Comparison of ENCODE assay signal across 8 cellular contexts in the genomic region with DNA sequence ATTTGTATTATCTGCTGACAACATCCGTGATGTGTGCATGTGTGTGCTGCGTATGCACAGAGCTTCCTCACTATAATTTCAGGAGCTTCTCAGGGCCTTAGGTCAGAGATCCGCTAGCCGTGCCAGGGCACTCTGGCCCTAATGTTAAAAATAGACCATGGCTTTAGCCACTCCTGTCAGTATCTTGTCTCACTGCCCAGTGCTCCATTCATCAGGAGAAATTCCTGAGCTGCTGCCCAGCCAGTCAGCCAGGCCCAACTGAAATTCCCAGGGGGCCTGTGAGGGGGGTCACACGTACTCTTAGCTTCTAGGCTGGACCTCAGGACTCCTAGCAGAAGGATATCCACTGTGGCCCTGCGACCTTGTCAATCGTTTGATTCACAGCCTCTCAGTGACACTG.
A peak's percentile ranks its signal among the peaks of the same experiment; 100 is the strongest.
DNase-seq lines count a peak whose midpoint lies in the region; ATAC-seq and TF ChIP-seq lines count a peak whose summit lies in the region.

No MANE protein-coding gene starts in this region.

- no peaks in the 10 kb centered on the region for H3K36me3 ChIP-seq in esophagus muscularis mucosa
- H3K36me3 ChIP-seq in naive thymus-derived CD4-positive, alpha-beta T cell (ENCODE audit: control insufficient read depth in 2 of 3, insufficient read depth in 3 of 3, low read length in 3 of 3) = no peaks in the 10 kb centered on the region

- no peak for ATAC-seq in natural killer cell
- no peak for ATAC-seq in CD4-positive, alpha-beta T cell (ENCODE audit: poor library complexity)
- no peak for ATAC-seq in naive thymus-derived CD4-positive, alpha-beta T cell

- H3K4me1 ChIP-seq in esophagus muscularis mucosa = peaks cover 42 to 68% (median 65%) of the 10 kb centered on the region in 4 donors
- peaks cover 10 to 13% of the 10 kb centered on the region in 2 donors for H3K4me1 ChIP-seq in naive thymus-derived CD4-positive, alpha-beta T cell (ENCODE audit: control insufficient read depth in 2 of 2, insufficient read depth in 2 of 2, low read length in 2 of 2)

- peak; percentile 36 for DNase-seq in activated effector memory CD4-positive, alpha-beta T cell treated with anti-CD3 and anti-CD28 coated beads, Interleukin-2, amount 50 U/mL, for 16 hours
- no peak for DNase-seq in activated effector memory CD4-positive, alpha-beta T cell treated with Interleukin-2 at 50 U/mL for 16 hours
- DNase-seq in esophagus muscularis mucosa (ENCODE audit: extremely low spot score) = no peak
- DNase-seq in natural killer cell = no peak
- DNase-seq in ureter (ENCODE audit: low spot score) = peak; percentile 77
- DNase-seq in NCI-H2029 treated with DMSO at 0.1 percent for 48 hours (lab: John Stamatoyannopoulos, UW) = no peak
- DNase-seq in CD4-positive, alpha-beta T cell = no peak
- DNase-seq in naive thymus-derived CD4-positive, alpha-beta T cell = no peak

- H3K27ac ChIP-seq in esophagus muscularis mucosa (replicated peaks in 1 of 4) = peak overlapping the region; percentile 82 to 92 (median 87)
- H3K27ac ChIP-seq in CD4-positive, alpha-beta T cell (ENCODE audit: low read depth, low read length) = no peak overlapping the region
- no peak overlapping the region for H3K27ac ChIP-seq in naive thymus-derived CD4-positive, alpha-beta T cell (ENCODE audit: low read depth, low read length)

- no peaks in the 10 kb centered on the region for H3K27me3 ChIP-seq in esophagus muscularis mucosa
- H3K27me3 ChIP-seq in CD4-positive, alpha-beta T cell (ENCODE audit: control insufficient read depth, insufficient read depth, low read length) = no peaks in the 10 kb centered on the region
- no peaks in the 10 kb centered on the region for H3K27me3 ChIP-seq in naive thymus-derived CD4-positive, alpha-beta T cell (ENCODE audit: control insufficient read depth in 2 of 2, insufficient read depth in 2 of 2, low read length in 2 of 2)

- peak overlapping the region in 1 of 2 donors; percentile 61 for H3K27ac Mint-ChIP-seq in natural killer cell
- no peak overlapping the region for H3K27ac Mint-ChIP-seq in CD4-positive, alpha-beta T cell
- H3K27ac Mint-ChIP-seq in naive thymus-derived CD4-positive, alpha-beta T cell = peak overlapping the region in 3 of 9 donors; percentile 28 to 78 (median 41)

- no peak for TF ChIP-seq EP300 in esophagus muscularis mucosa (IDR thresholded peaks at IDR 0.05)

- TF ChIP-seq POLR2A in esophagus muscularis mucosa (IDR thresholded peaks at IDR 0.05; ENCODE audit: low read depth) = no peak

- peaks cover 23 to 47% of the 10 kb centered on the region in 2 donors for H3K27me3 Mint-ChIP-seq in natural killer cell (ENCODE audit: low read depth in 2 of 2)
- H3K27me3 Mint-ChIP-seq in CD4-positive, alpha-beta T cell = peaks cover 12% of the 10 kb centered on the region
- H3K27me3 Mint-ChIP-seq in naive thymus-derived CD4-positive, alpha-beta T cell = peaks cover 0 to 43% (median 4%) of the 10 kb centered on the region in 5 donors

- H3K4me1 Mint-ChIP-seq in natural killer cell = peaks cover 8 to 11% of the 10 kb centered on the region in 2 donors
- H3K4me1 Mint-ChIP-seq in CD4-positive, alpha-beta T cell (ENCODE audit: low read depth) = peaks cover 13% of the 10 kb centered on the region
- peaks cover 0 to 28% (median 13%) of the 10 kb centered on the region in 7 donors for H3K4me1 Mint-ChIP-seq in naive thymus-derived CD4-positive, alpha-beta T cell

- intact Hi-C loops in esophagus muscularis mucosa (cut with DNase I) = no loop called here
- intact Hi-C loops in natural killer cell (cut with micrococcal nuclease) = loop anchor here (5.0 kb wide), 1 partner anchor 396 kb away; the partner anchor contains the start of gene AEN
- intact Hi-C loops in CD4-positive, alpha-beta T cell (cut with DNase I, micrococcal nuclease) = loop anchor here (5.0 to 10.0 kb wide), 2 partner anchors 393 to 396 kb away; partner anchors contain the start of gene AEN (in 2 of the 2)
- intact Hi-C loops in naive thymus-derived CD4-positive, alpha-beta T cell (cut with micrococcal nuclease) = no loop called here

- POLR2A ChIA-PET in CD4-positive, alpha-beta T cell (lab: Charles Lee) = interaction anchor here (1.1 to 2.9 kb wide), 2 partner anchors 113 to 123 kb away, joined by 3 to 15 read pairs; partner anchors contain the start of gene HAPLN3
- POLR2A ChIA-PET in naive thymus-derived CD4-positive, alpha-beta T cell (lab: Charles Lee) = interaction anchor here (0.7 to 1.0 kb wide), 3 partner anchors 8 to 114 kb away, joined by 3 to 4 read pairs (median 3); no protein-coding TSS in a partner anchor

- no peak for TF ChIP-seq CTCF in esophagus muscularis mucosa (IDR thresholded peaks at IDR 0.05)
- no peak for TF ChIP-seq CTCF in natural killer cell (IDR thresholded peaks at IDR 0.05)
- no peak for TF ChIP-seq CTCF in CD4-positive, alpha-beta T cell (IDR thresholded peaks at IDR 0.05)

- peak overlapping the region; percentile 80 for H3K4me3 Mint-ChIP-seq in natural killer cell
- no peak overlapping the region for H3K4me3 Mint-ChIP-seq in CD4-positive, alpha-beta T cell
- H3K4me3 Mint-ChIP-seq in naive thymus-derived CD4-positive, alpha-beta T cell = peak overlapping the region in 2 of 10 donors; percentile 59 to 72

- no peaks in the 10 kb centered on the region for H3K36me3 Mint-ChIP-seq in natural killer cell
- H3K36me3 Mint-ChIP-seq in CD4-positive, alpha-beta T cell (ENCODE audit: low read depth) = no peaks in the 10 kb centered on the region
- H3K36me3 Mint-ChIP-seq in naive thymus-derived CD4-positive, alpha-beta T cell = no peaks in the 10 kb centered on the region

- H3K9me3 ChIP-seq in esophagus muscularis mucosa = no peaks in the 10 kb centered on the region
- no peaks in the 10 kb centered on the region for H3K9me3 ChIP-seq in CD4-positive, alpha-beta T cell (ENCODE audit: control insufficient read depth, low read length)
- no peaks in the 10 kb centered on the region for H3K9me3 ChIP-seq in naive thymus-derived CD4-positive, alpha-beta T cell (ENCODE audit: control insufficient read depth in 2 of 3, low read length in 3 of 3)

- 23% methylated on average over 6 of the region's 7 CpGs for whole genome bisulfite sequencing in esophagus muscularis mucosa

- H3K9me3 Mint-ChIP-seq in natural killer cell = no peaks in the 10 kb centered on the region
- no peaks in the 10 kb centered on the region for H3K9me3 Mint-ChIP-seq in CD4-positive, alpha-beta T cell
- no peaks in the 10 kb centered on the region for H3K9me3 Mint-ChIP-seq in naive thymus-derived CD4-positive, alpha-beta T cell

- CTCF ChIA-PET in CD4-positive, alpha-beta T cell (lab: Charles Lee) = interaction anchor here (7.5 kb wide), 1 partner anchor 114 kb away, joined by 58 read pairs; no protein-coding TSS in a partner anchor
- CTCF ChIA-PET in naive thymus-derived CD4-positive, alpha-beta T cell (lab: Charles Lee) = interaction anchor here (0.5 to 2.9 kb wide), 6 partner anchors 106 to 1104 kb away, joined by 3 to 37 read pairs (median 5); no protein-coding TSS in a partner anchor

- no peak overlapping the region for H3K4me3 ChIP-seq in esophagus muscularis mucosa
- H3K4me3 ChIP-seq in naive thymus-derived CD4-positive, alpha-beta T cell (ENCODE audit: low read length) = no peak overlapping the region

Comparison
In these comparisons a context has a peak if more than half of its experiments do, and no peak if none do; other contexts are left out.
1. DNase-seq: peak in activated effector memory CD4-positive, alpha-beta T cell treated with anti-CD3 and anti-CD28 coated beads, Interleukin-2, amount 50 U/mL, for 16 hours (single experiment) and ureter (single experiment); none in activated effector memory CD4-positive, alpha-beta T cell treated with Interleukin-2 at 50 U/mL for 16 hours (single experiment), esophagus muscularis mucosa (single experiment), natural killer cell (single experiment), NCI-H2029 treated with DMSO at 0.1 percent for 48 hours (single experiment), CD4-positive, alpha-beta T cell (0 of 10) and naive thymus-derived CD4-positive, alpha-beta T cell (0 of 9).
2. H3K27ac ChIP-seq: peak in esophagus muscularis mucosa (4 of 4); none in CD4-positive, alpha-beta T cell (single experiment) and naive thymus-derived CD4-positive, alpha-beta T cell (single experiment).
3. intact Hi-C loops: an anchor here in natural killer cell (5.0 kb wide) and CD4-positive, alpha-beta T cell (5.0 to 10.0 kb wide); none called in esophagus muscularis mucosa and naive thymus-derived CD4-positive, alpha-beta T cell.